ENCODE assay signal across 16 cellular contexts in the genomic region with DNA sequence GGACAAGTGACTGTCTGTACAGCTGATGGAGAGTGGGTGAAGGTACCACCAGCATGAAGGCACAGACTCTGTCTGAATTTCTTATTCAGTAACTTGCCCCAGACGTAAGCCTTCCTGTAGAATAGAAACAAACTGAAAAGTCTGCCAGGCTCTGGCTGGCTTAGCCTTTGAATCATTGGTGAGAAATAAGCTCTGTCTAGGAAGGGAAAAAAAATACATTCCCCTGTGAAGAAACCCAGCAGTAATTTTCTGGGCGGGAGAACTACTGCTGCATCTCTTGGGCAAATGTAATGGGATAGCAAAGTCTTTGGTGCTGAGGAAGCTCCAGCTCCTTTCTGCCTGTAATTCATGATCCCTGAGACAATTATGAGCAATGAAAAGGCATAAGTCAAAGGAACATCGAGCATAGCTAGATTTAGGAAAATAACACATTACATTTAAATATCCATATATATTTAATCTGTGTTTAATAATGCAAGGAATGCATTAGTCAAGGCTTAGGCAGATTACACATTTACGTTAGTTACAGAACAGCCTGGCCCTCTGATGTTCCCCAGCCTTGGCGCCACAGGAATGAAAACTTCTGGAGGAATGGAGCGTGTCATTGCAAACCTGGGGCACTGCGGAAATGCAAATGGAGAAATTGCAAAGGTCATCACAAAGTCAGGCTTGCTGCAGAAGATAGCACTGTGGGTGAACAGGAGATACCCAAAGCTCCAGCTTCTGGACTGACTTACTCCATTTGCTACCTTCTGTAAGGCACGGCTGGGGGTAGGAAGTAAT.
DNase-seq lines count a peak whose midpoint lies in the region; ATAC-seq lines count a peak whose summit lies in the region.
"Had no signal": no experiment of that assay in that cellular context is flagged by ENCODE, and none has a peak within 500 bp of the region (broad histone marks: within the 10 kb centered on the region; RNA-seq: fewer than 3 reads in every experiment).

No MANE protein-coding gene starts in this region.

- ATAC-seq in HG03159 (IDR thresholded peaks at IDR 0.05; ENCODE audit: unreplicated experiment) = no peak
- ATAC-seq in HG02798 (IDR thresholded peaks at IDR 0.05; ENCODE audit: poor library complexity, unreplicated experiment) = no peak
- ATAC-seq: activated CD4-positive, alpha-beta T cell treated with anti-CD3 and anti-CD28 coated beads for 36 hours; natural killer cell treated with Interleukin-12 subunit alpha and Interleukin-12 subunit beta and Interleukin-15 and Interleukin-18, amount 100 ng/mL, for 72 hours; stimulated activated memory B cell treated with anti-CD40 and anti-IgM and Interleukin-4, amounts not matched to agents 10 μg/mL and 1 μg/mL and 100 μg/mL, for 72 hours; upper lobe of right lung had no signal

- H3K27ac Mint-ChIP-seq in activated naive CD8-positive, alpha-beta T cell treated with anti-CD3 and anti-CD28 coated beads for 36 hours = no peak overlapping the region
- H3K27ac Mint-ChIP-seq: activated CD4-positive, alpha-beta T cell treated with anti-CD3 and anti-CD28 coated beads for 36 hours; activated naive CD8-positive, alpha-beta T cell treated with anti-CD3 and anti-CD28 coated beads, Interleukin-2, amount 10 ng/mL, durations not matched to agents 7 days and 5 days; natural killer cell treated with Interleukin-12 subunit alpha and Interleukin-12 subunit beta and Interleukin-15 and Interleukin-18, amount 100 ng/mL, for 72 hours; stimulated activated memory B cell treated with anti-CD40 and anti-IgM and Interleukin-4, amounts not matched to agents 10 μg/mL and 1 μg/mL and 100 μg/mL, for 72 hours had no signal

- no peak overlapping the region for H3K4me3 Mint-ChIP-seq in activated naive CD8-positive, alpha-beta T cell treated with anti-CD3 and anti-CD28 coated beads for 36 hours
- H3K4me3 Mint-ChIP-seq: activated CD4-positive, alpha-beta T cell treated with anti-CD3 and anti-CD28 coated beads for 36 hours; activated naive CD8-positive, alpha-beta T cell treated with anti-CD3 and anti-CD28 coated beads, Interleukin-2, amount 10 ng/mL, durations not matched to agents 7 days and 5 days; natural killer cell treated with Interleukin-12 subunit alpha and Interleukin-12 subunit beta and Interleukin-15 and Interleukin-18, amount 100 ng/mL, for 72 hours; stimulated activated memory B cell treated with anti-CD40 and anti-IgM and Interleukin-4, amounts not matched to agents 10 μg/mL and 1 μg/mL and 100 μg/mL, for 72 hours had no signal

- H3K27me3 Mint-ChIP-seq in activated naive CD8-positive, alpha-beta T cell treated with anti-CD3 and anti-CD28 coated beads for 36 hours = peaks cover 5% of the 10 kb centered on the region
- H3K27me3 Mint-ChIP-seq: stimulated activated memory B cell treated with anti-CD40 and anti-IgM and Interleukin-4, amounts not matched to agents 10 μg/mL and 1 μg/mL and 100 μg/mL, for 72 hours had no signal

- H3K9me3 Mint-ChIP-seq in activated naive CD8-positive, alpha-beta T cell treated with anti-CD3 and anti-CD28 coated beads for 36 hours = no peaks in the 10 kb centered on the region
- H3K9me3 Mint-ChIP-seq: activated naive CD8-positive, alpha-beta T cell treated with anti-CD3 and anti-CD28 coated beads, Interleukin-2, amount 10 ng/mL, durations not matched to agents 7 days and 5 days; stimulated activated memory B cell treated with anti-CD40 and anti-IgM and Interleukin-4, amounts not matched to agents 10 μg/mL and 1 μg/mL and 100 μg/mL, for 72 hours had no signal

- no peaks in the 10 kb centered on the region for H3K36me3 Mint-ChIP-seq in activated naive CD8-positive, alpha-beta T cell treated with anti-CD3 and anti-CD28 coated beads for 36 hours
- H3K36me3 Mint-ChIP-seq: activated naive CD8-positive, alpha-beta T cell treated with anti-CD3 and anti-CD28 coated beads, Interleukin-2, amount 10 ng/mL, durations not matched to agents 7 days and 5 days; natural killer cell treated with Interleukin-12 subunit alpha and Interleukin-12 subunit beta and Interleukin-15 and Interleukin-18, amount 100 ng/mL, for 72 hours; stimulated activated memory B cell treated with anti-CD40 and anti-IgM and Interleukin-4, amounts not matched to agents 10 μg/mL and 1 μg/mL and 100 μg/mL, for 72 hours had no signal

- H3K4me1 Mint-ChIP-seq in activated naive CD8-positive, alpha-beta T cell treated with anti-CD3 and anti-CD28 coated beads for 36 hours = no peaks in the 10 kb centered on the region
- H3K4me1 Mint-ChIP-seq: activated CD4-positive, alpha-beta T cell treated with anti-CD3 and anti-CD28 coated beads for 36 hours; activated naive CD8-positive, alpha-beta T cell treated with anti-CD3 and anti-CD28 coated beads, Interleukin-2, amount 10 ng/mL, durations not matched to agents 7 days and 5 days; stimulated activated memory B cell treated with anti-CD40 and anti-IgM and Interleukin-4, amounts not matched to agents 10 μg/mL and 1 μg/mL and 100 μg/mL, for 72 hours had no signal

- DNase-seq in ELR (ENCODE audit: low read depth) (peak; percentile 75), amniotic epithelial cell (ENCODE audit: low read depth) (peak; percentile 71), fibroblast of peridontal ligament (ENCODE audit: extremely low read depth) (peak; percentile 75), renal cortical epithelial cell (ENCODE audit: low read depth) (peak; percentile 73), DMS114 treated with DMSO at 0.1 percent for 48 hours (lab: John Stamatoyannopoulos, UW; ENCODE audit: unreplicated experiment) (no peak)
- DNase-seq in activated naive CD8-positive, alpha-beta T cell treated with anti-CD3 and anti-CD28 coated beads for 36 hours = no peak
- DNase-seq: activated CD4-positive, alpha-beta T cell treated with anti-CD3 and anti-CD28 coated beads for 36 hours; activated naive CD8-positive, alpha-beta T cell treated with anti-CD3 and anti-CD28 coated beads, Interleukin-2, amount 10 ng/mL, durations not matched to agents 7 days and 5 days; NCI-H774; retina; RPMI8226; upper lobe of right lung had no signal

Comparison
In these comparisons a context has a peak if more than half of its experiments do, and no peak if none do; other contexts are left out.
1. DNase-seq: peak in ELR (single experiment), amniotic epithelial cell (single experiment), fibroblast of peridontal ligament (single experiment) and renal cortical epithelial cell (single experiment); none in activated naive CD8-positive, alpha-beta T cell treated with anti-CD3 and anti-CD28 coated beads for 36 hours (single experiment) and DMS114 treated with DMSO at 0.1 percent for 48 hours (single experiment).